ENCODE assay signal across 8 cellular contexts in genomic region chr2:64819774-64820688, GRCh38.
DNase-seq lines count a peak whose midpoint lies in the region; ATAC-seq and TF ChIP-seq lines count a peak whose summit lies in the region.

No MANE protein-coding gene starts in this region.

- H3K4me3 ChIP-seq in right lobe of liver (no peak overlapping the region), aorta (ENCODE audit: low read length in 2 of 2) (no peak overlapping the region), right cardiac atrium (ENCODE audit: low read length) (no peak overlapping the region), HAP-1 (no peak overlapping the region)

- no peak for TF ChIP-seq POLR2A in right lobe of liver (IDR thresholded peaks at IDR 0.05)

- DNase-seq in activated CD4-positive, alpha-beta T cell treated with anti-CD3 and anti-CD28 coated beads for 4 hours, result peak; percentile 60 to 64
- no peak for DNase-seq in right lobe of liver
- DNase-seq in aorta, result no peak
- DNase-seq in cerebellar cortex (ENCODE audit: low spot score), result no peak
- no peak for DNase-seq in right cardiac atrium
- no peak for DNase-seq in HAP-1 (ENCODE audit: low spot score in 2 of 2)

- in situ Hi-C loops in HAP-1 (cut with MboI; ENCODE audit: low sequenced_read_pairs), result no loop called here

- WGBS in right lobe of liver (ENCODE audit: insufficient coverage, low coverage, low lambda C conversion rate, missing lambda C conversion rate), result 75% methylated on average over 10 of the region's 11 CpGs
- WGBS in aorta, 2 donors, result 85 to 88% methylated on average over 11 of the region's 11 CpGs
- 81% methylated on average over 11 of the region's 11 CpGs for WGBS in right cardiac atrium

- H3K27ac ChIP-seq in right lobe of liver, result no peak overlapping the region
- H3K27ac ChIP-seq in aorta (ENCODE audit: low read depth in 1 of 2, low read length in 2 of 2), result no peak overlapping the region
- no peak overlapping the region for H3K27ac ChIP-seq in right cardiac atrium (ENCODE audit: low read length)

- H3K4me1 ChIP-seq in right lobe of liver (no peaks in the 10 kb centered on the region), aorta (ENCODE audit: control insufficient read depth in 1 of 2, insufficient read depth in 2 of 2, low read length in 2 of 2) (no peaks in the 10 kb centered on the region), right cardiac atrium (ENCODE audit: control insufficient read depth, insufficient read depth, low read length) (no peaks in the 10 kb centered on the region), HAP-1 (no peaks in the 10 kb centered on the region; the same call in 1 of the 2 replicates)

- ATAC-seq in GM19043 (IDR thresholded peaks at IDR 0.05; ENCODE audit: low read depth, unreplicated experiment) (peak; percentile 81), HG03045 (IDR thresholded peaks at IDR 0.05; ENCODE audit: unreplicated experiment) (peak; percentile 80), right lobe of liver (peak; percentile 25 to 38 (median 29)), aorta (ENCODE audit: low FRiP score) (peak; percentile 38), right cardiac atrium (no peak)

- H3K36me3 ChIP-seq in right lobe of liver, result no peaks in the 10 kb centered on the region
- no peaks in the 10 kb centered on the region for H3K36me3 ChIP-seq in aorta (ENCODE audit: control insufficient read depth in 1 of 2, insufficient read depth in 2 of 2, low read length in 1 of 2)
- H3K36me3 ChIP-seq in HAP-1 (replicated peaks), result no peaks in the 10 kb centered on the region

- H3K9me3 ChIP-seq in right lobe of liver (no peaks in the 10 kb centered on the region), aorta (ENCODE audit: control insufficient read depth, low read length) (no peaks in the 10 kb centered on the region), right cardiac atrium (ENCODE audit: control insufficient read depth, low read length) (no peaks in the 10 kb centered on the region), HAP-1 (no peaks in the 10 kb centered on the region; the same call in 1 of the 2 replicates)

- TF ChIP-seq CTCF in right lobe of liver (IDR thresholded peaks at IDR 0.05), result no peak

- intact Hi-C loops in right lobe of liver (cut with DNase I), result no loop called here
- intact Hi-C loops in aorta (cut with DNase I), result no loop called here
- intact Hi-C loops in right cardiac atrium (cut with DNase I), result no loop called here

- H3K27me3 ChIP-seq in right lobe of liver (no peaks in the 10 kb centered on the region), aorta (ENCODE audit: control insufficient read depth in 1 of 2, insufficient read depth in 2 of 2, low read length in 1 of 2) (no peaks in the 10 kb centered on the region), right cardiac atrium (ENCODE audit: control insufficient read depth, insufficient read depth) (no peaks in the 10 kb centered on the region), HAP-1 (ENCODE audit: low read depth) (no peaks in the 10 kb centered on the region)

Comparison
In these comparisons a context has a peak if more than half of its experiments do, and no peak if none do; other contexts are left out.
1. ATAC-seq: peak in GM19043 (single experiment), HG03045 (single experiment), right lobe of liver (4 of 4) and aorta (single experiment); none in right cardiac atrium (0 of 2).
2. DNase-seq: peak in activated CD4-positive, alpha-beta T cell treated with anti-CD3 and anti-CD28 coated beads for 4 hours (2 of 2); none in right lobe of liver (0 of 3), aorta (0 of 2), cerebellar cortex (single experiment), right cardiac atrium (0 of 3) and HAP-1 (0 of 2).